16 cellular contexts compared by ENCODE assay signal in the genomic region with DNA sequence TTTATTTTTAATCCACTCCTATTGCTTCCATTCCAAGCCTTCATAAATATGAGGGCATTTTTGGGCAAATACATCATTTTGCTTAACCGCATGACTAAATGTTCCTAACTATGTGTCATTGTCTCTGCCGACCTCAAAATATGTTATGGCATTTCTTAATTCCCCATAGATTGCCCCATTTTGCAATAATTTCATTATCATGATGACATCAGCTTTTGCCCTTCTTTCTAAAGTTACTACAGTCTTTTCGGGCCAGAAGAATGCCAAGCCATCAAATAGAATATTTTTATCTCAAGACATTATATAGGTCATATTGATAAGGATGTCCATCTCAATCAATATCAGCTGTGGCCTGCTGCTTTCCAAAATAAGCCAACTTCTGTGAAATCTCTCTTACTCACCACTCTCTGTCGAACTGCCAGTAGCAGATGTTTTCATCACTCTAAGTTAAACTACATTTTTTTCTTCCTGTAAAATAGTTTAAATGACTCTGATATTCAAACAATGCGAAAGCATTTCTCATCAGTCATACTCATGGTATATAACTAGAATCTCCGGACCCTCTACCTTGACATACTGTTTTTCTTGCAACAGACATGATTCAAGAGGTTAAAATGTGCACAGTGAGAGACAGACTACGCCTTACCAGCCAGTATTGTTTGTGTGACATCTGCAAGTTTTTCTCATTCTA.
DNase-seq lines count a peak whose midpoint lies in the region; ATAC-seq and TF ChIP-seq lines count a peak whose summit lies in the region.
"Had no signal": no experiment of that assay in that cellular context is flagged by ENCODE, and none has a peak within 500 bp of the region (broad histone marks: within the 10 kb centered on the region; RNA-seq: fewer than 3 reads in every experiment).

No MANE protein-coding gene starts in this region.

- H3K27ac ChIP-seq in mammary epithelial cell (ENCODE audit: insufficient read depth, low read depth, low read length) (no peak overlapping the region), PC-9 (peak overlapping the region; percentile 59)
- H3K27ac ChIP-seq: coronary artery had no signal

- POLR2A ChIA-PET in MCF 10A (lab: Yijun Ruan, JAX) = interaction anchor here (0.6 to 2.5 kb wide), 5 partner anchors 8 to 331 kb away, joined by 3 to 8 read pairs (median 3); no protein-coding TSS in a partner anchor
- POLR2A ChIA-PET in PC-9 (lab: Charles Lee; ENCODE audit: unreplicated experiment) = no interaction called here

- H3K9me3 ChIP-seq in mammary epithelial cell (replicated peaks; ENCODE audit: insufficient read depth, low read length) (peaks cover 21% of the 10 kb centered on the region), PC-9 (ENCODE audit: insufficient read depth, low read depth) (no peaks in the 10 kb centered on the region)

- H3K4me3 ChIP-seq in mammary epithelial cell (replicated peaks in 1 of 3; ENCODE audit: insufficient read depth in 1 of 3, low read depth in 2 of 3, low read length in 3 of 3) (no peak overlapping the region), PC-9 (no peak overlapping the region), fibroblast of mammary gland (ENCODE audit: control insufficient read depth, low read depth, low read length) (no peak overlapping the region)
- H3K4me3 ChIP-seq: coronary artery had no signal

- H3K4me2 ChIP-seq in mammary epithelial cell (ENCODE audit: insufficient read depth, low read depth, low read length) = no peak overlapping the region
- H3K4me2 ChIP-seq in PC-9 = peak overlapping the region; percentile 14; the same call in 1 of the 2 replicates

- no peaks in the 10 kb centered on the region for H3K36me3 Mint-ChIP-seq in MCF 10A (ENCODE audit: insufficient read depth, unreplicated experiment)
- H3K36me3 Mint-ChIP-seq in natural killer cell = no peaks in the 10 kb centered on the region
- H3K36me3 Mint-ChIP-seq: activated naive CD8-positive, alpha-beta T cell treated with anti-CD3 and anti-CD28 coated beads for 36 hours had no signal

- no peaks in the 10 kb centered on the region for H3K27me3 Mint-ChIP-seq in MCF 10A (ENCODE audit: insufficient read depth, unreplicated experiment)
- H3K27me3 Mint-ChIP-seq in natural killer cell (ENCODE audit: low read depth in 2 of 2) = no peaks in the 10 kb centered on the region
- H3K27me3 Mint-ChIP-seq: activated naive CD8-positive, alpha-beta T cell treated with anti-CD3 and anti-CD28 coated beads for 36 hours had no signal

- H3K9ac ChIP-seq in mammary epithelial cell (ENCODE audit: insufficient read depth, low read length) = no peak overlapping the region

- peaks cover 17% of the 10 kb centered on the region for H3K4me1 Mint-ChIP-seq in MCF 10A (ENCODE audit: insufficient read depth, unreplicated experiment)
- H3K4me1 Mint-ChIP-seq in natural killer cell = no peaks in the 10 kb centered on the region
- H3K4me1 Mint-ChIP-seq: activated naive CD8-positive, alpha-beta T cell treated with anti-CD3 and anti-CD28 coated beads for 36 hours had no signal

- no peak for TF ChIP-seq CTCF in MCF 10A (IDR thresholded peaks at IDR 0.05; ENCODE audit: unreplicated experiment)
- TF ChIP-seq CTCF in mammary epithelial cell (conservative IDR thresholded peaks at IDR 0.05 in 1 of 2, IDR thresholded peaks at IDR 0.05 in 1 of 2; ENCODE audit: extremely low read depth in 1 of 2, insufficient read depth in 1 of 2, low read depth in 1 of 2, low read length in 2 of 2) = no peak
- no peak for TF ChIP-seq CTCF in PC-9 (conservative IDR thresholded peaks at IDR 0.05)
- no peak for TF ChIP-seq CTCF in fibroblast of mammary gland (conservative IDR thresholded peaks at IDR 0.05; ENCODE audit: control insufficient read depth, insufficient read depth, low read depth, low read length)
- TF ChIP-seq CTCF in natural killer cell (IDR thresholded peaks at IDR 0.05) = no peak

- H3K4me1 ChIP-seq in mammary epithelial cell (ENCODE audit: insufficient read depth, low read length) = no peaks in the 10 kb centered on the region
- 0 out of 2 replicates have a peak, but pooled peaks cover 5% of the 10 kb centered on the region for H3K4me1 ChIP-seq in PC-9 (replicated peaks; ENCODE audit: insufficient read depth)

- H3K9me2 ChIP-seq in PC-9 (ENCODE audit: insufficient read depth) = no peaks in the 10 kb centered on the region

- ATAC-seq in HG03439 (IDR thresholded peaks at IDR 0.05; ENCODE audit: unreplicated experiment) = no peak
- no peak for ATAC-seq in natural killer cell

- DNase-seq in MCF 10A (ENCODE audit: unreplicated experiment) (peak; percentile 78), mammary epithelial cell (no peak), PC-9 (peak in 1 of 2 experiments; percentile 37), fibroblast of mammary gland (ENCODE audit: low read depth) (peak; percentile 95), stromal cell of bone marrow (ENCODE audit: low read depth) (peak; percentile 84), natural killer cell (no peak)
- DNase-seq in stimulated activated CD4-positive, alpha-beta T cell treated with anti-CD3 and anti-CD28 coated beads, Interleukin-15, amount 100 ng/mL, for 24 hours = no peak
- DNase-seq: activated CD4-positive, CD25-positive, alpha-beta regulatory T cell; activated CD8-positive, alpha-beta memory T cell treated with anti-CD3 and anti-CD28 coated beads, Interleukin-2, amount 50 U/mL, for 4 hours; activated naive CD8-positive, alpha-beta T cell treated with anti-CD3 and anti-CD28 coated beads for 36 hours; NCI-H1092 treated with DMSO at 0.1 percent for 48 hours; NCI-H2227 treated with DMSO at 0.1 percent for 48 hours; occipital lobe; substantia nigra had no signal

- H3K4me3 Mint-ChIP-seq in MCF 10A (ENCODE audit: unreplicated experiment) = peak overlapping the region; percentile 48
- no peak overlapping the region for H3K4me3 Mint-ChIP-seq in natural killer cell
- H3K4me3 Mint-ChIP-seq: activated naive CD8-positive, alpha-beta T cell treated with anti-CD3 and anti-CD28 coated beads for 36 hours had no signal

- H3K79me2 ChIP-seq in mammary epithelial cell (ENCODE audit: insufficient read depth, low read length) (no peaks in the 10 kb centered on the region), PC-9 (ENCODE audit: low read depth) (no peaks in the 10 kb centered on the region)

- no peaks in the 10 kb centered on the region for H3F3A ChIP-seq in PC-9 (ENCODE audit: insufficient read depth, low read depth)

- no peaks in the 10 kb centered on the region for H4K20me1 ChIP-seq in mammary epithelial cell (ENCODE audit: insufficient read depth, low read length)
- H4K20me1 ChIP-seq in PC-9 (ENCODE audit: insufficient read depth) = no peaks in the 10 kb centered on the region

- dilution Hi-C loops in mammary epithelial cell (cut with HindIII; ENCODE audit: low sequenced_read_pairs) = no loop called here

- H2AFZ ChIP-seq in mammary epithelial cell (ENCODE audit: low read depth, low read length) (no peak overlapping the region), PC-9 (no peak overlapping the region)

- BruUV-seq in MCF 10A (replicated peaks; lab: Mats Ljungman, UMichigan) (TSS peak; percentile 75), mammary epithelial cell (replicated peaks; lab: Mats Ljungman, UMichigan) (no TSS peak), PC-9 (replicated peaks; lab: Mats Ljungman, UMichigan) (no TSS peak)

- H3K9me3 Mint-ChIP-seq in MCF 10A (ENCODE audit: unreplicated experiment) (no peaks in the 10 kb centered on the region), natural killer cell (peaks cover 0 to 2% of the 10 kb centered on the region in 2 donors)
- H3K9me3 Mint-ChIP-seq: activated naive CD8-positive, alpha-beta T cell treated with anti-CD3 and anti-CD28 coated beads for 36 hours had no signal

- H3K36me3 ChIP-seq in mammary epithelial cell (ENCODE audit: insufficient read depth, low read length) (no peaks in the 10 kb centered on the region), PC-9 (ENCODE audit: low read depth) (no peaks in the 10 kb centered on the region)

- H3K27me3 ChIP-seq in mammary epithelial cell (ENCODE audit: insufficient read depth, low read length) = no peaks in the 10 kb centered on the region
- no peaks in the 10 kb centered on the region for H3K27me3 ChIP-seq in PC-9 (ENCODE audit: insufficient read depth, low read depth)

- CTCF ChIA-PET in MCF 10A (lab: Yijun Ruan, JAX) = no interaction called here
- CTCF ChIA-PET in mammary epithelial cell (lab: Charles Lee; ENCODE audit: low non-redundant PET) = no interaction called here
- CTCF ChIA-PET in PC-9 (lab: Charles Lee) = no interaction called here

- 45% methylated on average over 7 of the region's 7 CpGs for WGBS in mammary epithelial cell (ENCODE audit: low coverage, missing lambda C conversion rate)

- peak overlapping the region; percentile 84 for H3K27ac Mint-ChIP-seq in MCF 10A (ENCODE audit: low read depth, unreplicated experiment)
- H3K27ac Mint-ChIP-seq in natural killer cell = no peak overlapping the region
- H3K27ac Mint-ChIP-seq: activated naive CD8-positive, alpha-beta T cell treated with anti-CD3 and anti-CD28 coated beads for 36 hours had no signal

- in situ Hi-C loops in mammary epithelial cell (cut with MboI; ENCODE audit: low sequenced_read_pairs in 2 of 2) = no loop called here

- intact Hi-C loops in MCF 10A (cut with micrococcal nuclease) = loop anchor here (2.0 kb wide), 1 partner anchor 150 kb away; no protein-coding TSS in a partner anchor
- intact Hi-C loops in mammary epithelial cell (cut with micrococcal nuclease) = no loop called here
- intact Hi-C loops in PC-9 (cut with micrococcal nuclease; ENCODE audit: unreplicated experiment) = no loop called here
- intact Hi-C loops in natural killer cell (cut with micrococcal nuclease) = no loop called here

Comparison
In these comparisons a context has a peak if more than half of its experiments do, and no peak if none do; other contexts are left out.
1. DNase-seq: peak in MCF 10A (single experiment), fibroblast of mammary gland (single experiment) and stromal cell of bone marrow (single experiment); none in mammary epithelial cell (single experiment), natural killer cell (single experiment) and stimulated activated CD4-positive, alpha-beta T cell treated with anti-CD3 and anti-CD28 coated beads, Interleukin-15, amount 100 ng/mL, for 24 hours (single experiment).